ENCODE assay signal across 5 cellular contexts in genomic region chr14:23634698-23635412, GRCh38. TPM values are rescaled to one million over a fixed set of nuclear protein-coding genes. Genes with fewer than 3 reads are reported as not detected.
"Had no signal": no experiment of that assay in that cellular context is flagged by ENCODE, and none has a peak within 500 bp of the region (broad histone marks: within the 10 kb centered on the region; RNA-seq: fewer than 3 reads in every experiment).

No MANE protein-coding gene starts in this region.

RNA-seq across cellular contexts. Expression of gene DHRS2, which starts 1.3 kb away (rescaled TPM):
- total RNA-seq: OCI-LY7 had no signal

RNA-seq across cellular contexts. Expression of gene JPH4, which starts 56.3 kb away (rescaled TPM):
- total RNA-seq: IMR-90, NCI-H460, OCI-LY7, PC-3, SK-MEL-5 had no signal
- polyA plus RNA-seq: IMR-90 had no signal
